ENCODE assay signal across 26 cellular contexts in the genomic region with DNA sequence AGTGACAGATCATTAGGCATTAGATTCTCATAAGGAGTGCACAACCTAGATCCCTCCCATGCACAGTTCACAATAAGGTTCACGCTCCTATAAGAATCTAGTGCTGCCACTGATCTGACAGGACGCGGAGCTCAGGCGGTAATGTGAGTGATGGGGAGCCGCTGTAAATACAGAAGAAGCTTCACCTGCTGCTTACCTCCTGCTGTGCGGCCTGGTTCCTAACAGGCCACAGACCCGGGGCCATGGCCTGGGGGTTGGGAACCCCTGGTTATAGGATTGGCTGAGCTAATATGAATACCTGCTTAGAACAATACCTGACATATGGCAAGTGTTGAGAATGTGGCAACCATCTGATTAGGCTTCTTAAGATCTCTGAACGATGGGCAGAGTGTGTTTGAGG. TPM values are rescaled to one million over a fixed set of nuclear protein-coding genes. Genes with fewer than 3 reads are reported as not detected.
"Had no signal": no experiment of that assay in that cellular context is flagged by ENCODE, and none has a peak within 500 bp of the region (broad histone marks: within the 10 kb centered on the region; RNA-seq: fewer than 3 reads in every experiment).

No MANE protein-coding gene starts in this region.

- H3K9me3 Mint-ChIP-seq: activated naive CD8-positive, alpha-beta T cell treated with anti-CD3 and anti-CD28 coated beads, Interleukin-2, amount 10 ng/mL, durations not matched to agents 7 days and 5 days; T-helper 1 cell treated with Interleukin-12 subunit alpha and Interleukin-12 subunit beta and Interleukin-4 antibody, amounts not matched to agents 30 μg/mL and 1 μg/mL, for 36 hours; WTC11 had no signal

- FAIRE-seq: colon had no signal

- DNase-seq: activated CD4-positive, alpha-beta T cell treated with anti-CD3 and anti-CD28 coated beads for 48 hours; activated CD4-positive, alpha-beta T cell treated with anti-CD3 and anti-CD28 coated beads, Interleukin-2, amount 50 U/mL, for 4 hours; activated CD4-positive, CD25-positive, alpha-beta regulatory T cell treated with anti-CD3 and anti-CD28 coated beads, Interleukin-2, amount 50 U/mL, for 72 hours; activated CD8-positive, alpha-beta memory T cell treated with anti-CD3 and anti-CD28 coated beads, Interleukin-2, amount 50 U/mL, for 48 hours; activated CD8-positive, alpha-beta T cell treated with anti-CD3 and anti-CD28 coated beads, Interleukin-2, amount 10 ng/mL, durations not matched to agents 7 days and 5 days; activated naive CD4-positive, alpha-beta T cell treated with anti-CD3 and anti-CD28 coated beads, Interleukin-2, amount 50 U/mL, for 16 hours; activated naive CD8-positive, alpha-beta T cell treated with anti-CD3 and anti-CD28 coated beads, Interleukin-2, amount 10 ng/mL, durations not matched to agents 7 days and 5 days; activated T-cell treated with anti-CD3 and anti-CD28 coated beads, Interleukin-2, amount 50 U/mL, for 1 hour; adrenal gland; anterior cingulate cortex; cerebellar nuclear complex; Kasumi-1; NCI-H1105 treated with DMSO at 0.1 percent for 48 hours; NCI-H1436 treated with DMSO at 0.1 percent for 48 hours; NCI-H1930; NCI-H446; NCI-H526; Peyer's patch; SHP77; SW 1271 had no signal

- H3K27ac Mint-ChIP-seq: activated CD8-positive, alpha-beta T cell treated with anti-CD3 and anti-CD28 coated beads, Interleukin-2, amount 10 ng/mL, durations not matched to agents 7 days and 5 days; activated naive CD8-positive, alpha-beta T cell treated with anti-CD3 and anti-CD28 coated beads, Interleukin-2, amount 10 ng/mL, durations not matched to agents 7 days and 5 days; T-helper 1 cell treated with Interleukin-12 subunit alpha and Interleukin-12 subunit beta and Interleukin-4 antibody, amounts not matched to agents 30 μg/mL and 1 μg/mL, for 36 hours; WTC11 had no signal

- H3K9me3 ChIP-seq: adrenal gland, Peyer's patch, SJSA1 had no signal

- ATAC-seq: activated CD8-positive, alpha-beta T cell treated with anti-CD3 and anti-CD28 coated beads, Interleukin-2, amount 10 ng/mL, durations not matched to agents 7 days and 5 days; SK-N-SH treated with all-trans-retinoic acid at 6 μM for 48 hours; WTC11 had no signal

- H3K4me1 ChIP-seq: adrenal gland, Peyer's patch, SJSA1 had no signal

- H3K36me3 Mint-ChIP-seq: activated naive CD8-positive, alpha-beta T cell treated with anti-CD3 and anti-CD28 coated beads, Interleukin-2, amount 10 ng/mL, durations not matched to agents 7 days and 5 days; WTC11 had no signal

- H3K36me3 ChIP-seq: adrenal gland, Peyer's patch, SJSA1 had no signal

- H3K4me1 Mint-ChIP-seq: activated naive CD8-positive, alpha-beta T cell treated with anti-CD3 and anti-CD28 coated beads, Interleukin-2, amount 10 ng/mL, durations not matched to agents 7 days and 5 days; WTC11 had no signal

- H3K27ac ChIP-seq: adrenal gland, Peyer's patch, SJSA1 had no signal

- H3K27me3 ChIP-seq: adrenal gland, Peyer's patch had no signal

- H3K4me3 Mint-ChIP-seq: activated CD8-positive, alpha-beta T cell treated with anti-CD3 and anti-CD28 coated beads, Interleukin-2, amount 10 ng/mL, durations not matched to agents 7 days and 5 days; activated naive CD8-positive, alpha-beta T cell treated with anti-CD3 and anti-CD28 coated beads, Interleukin-2, amount 10 ng/mL, durations not matched to agents 7 days and 5 days; T-helper 1 cell treated with Interleukin-12 subunit alpha and Interleukin-12 subunit beta and Interleukin-4 antibody, amounts not matched to agents 30 μg/mL and 1 μg/mL, for 36 hours; WTC11 had no signal

- H3K4me3 ChIP-seq: adrenal gland, Peyer's patch, SJSA1 had no signal

RNA-seq across cellular contexts. Expression of gene PNPLA1, which starts 2.4 kb away (rescaled TPM):
- total RNA-seq: activated CD8-positive, alpha-beta T cell treated with anti-CD3 and anti-CD28 coated beads, Interleukin-2, amount 10 ng/mL, durations not matched to agents 7 days and 5 days; activated naive CD8-positive, alpha-beta T cell treated with anti-CD3 and anti-CD28 coated beads, Interleukin-2, amount 10 ng/mL, durations not matched to agents 7 days and 5 days; cardiac septum; SJSA1; WTC11 had no signal
